Comparison of ENCODE assay signal across 31 cellular contexts in the genomic region with DNA sequence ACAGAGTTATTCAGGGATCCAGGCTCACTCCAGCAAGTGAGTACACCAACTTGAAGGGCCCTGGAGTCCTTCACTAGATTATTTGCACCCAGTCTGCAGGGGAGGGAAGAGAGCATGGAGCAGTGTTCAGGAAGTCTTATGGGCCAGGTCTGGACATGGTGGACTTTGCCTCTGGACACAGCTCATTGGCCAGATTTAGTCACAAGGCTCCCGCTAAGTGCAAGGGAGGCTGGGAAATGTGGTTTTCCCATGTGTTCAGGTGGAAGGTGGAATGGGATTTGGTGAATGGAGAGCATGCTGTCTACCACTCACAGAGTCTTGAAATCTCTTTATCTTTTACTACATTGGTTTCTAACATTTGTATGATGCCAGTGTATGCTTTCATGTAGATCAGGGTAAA.
"Had no signal": no experiment of that assay in that cellular context is flagged by ENCODE, and none has a peak within 500 bp of the region (broad histone marks: within the 10 kb centered on the region; RNA-seq: fewer than 3 reads in every experiment).

No MANE protein-coding gene starts in this region.

- H3K36me3 ChIP-seq: brain microvascular endothelial cell, esophagus squamous epithelium, gastroesophageal sphincter had no signal

- H3K4me3 Mint-ChIP-seq: activated B cell treated with CpG ODN at 0.5 μM for 24 hours; activated CD8-positive, alpha-beta T cell treated with anti-CD3 and anti-CD28 coated beads for 36 hours; activated naive CD8-positive, alpha-beta T cell; activated T-cell treated with anti-CD3 and anti-CD28 coated beads, Interleukin-2, amount 50 U/mL, for 4 hours; activated T-helper 17 cell treated with anti-CD3 and anti-CD28 coated beads, Interleukin-2, amount 50 U/mL, for 72 hours; central memory CD8-positive, alpha-beta T cell had no signal

- DNase-seq: activated B cell treated with CpG ODN at 0.5 μM for 24 hours; activated CD4-positive, alpha-beta T cell treated with anti-CD3 and anti-CD28 coated beads for 48 hours; activated CD4-positive, alpha-beta T cell treated with anti-CD3 and anti-CD28 coated beads, Interleukin-2, amount 50 U/mL, for 1 hour; activated CD4-positive, alpha-beta T cell treated with anti-CD3 and anti-CD28 coated beads, Interleukin-2, amount 50 U/mL, for 48 hours; activated CD8-positive, alpha-beta memory T cell treated with anti-CD3 and anti-CD28 coated beads for 24 hours; activated CD8-positive, alpha-beta T cell treated with anti-CD3 and anti-CD28 coated beads for 36 hours; activated effector memory CD4-positive, alpha-beta T cell treated with Interleukin-2 at 50 U/mL for 16 hours; activated gamma-delta T cell treated with Interleukin-2 at 50 U/mL for 16 hours; activated naive CD4-positive, alpha-beta T cell treated with anti-CD3 and anti-CD28 coated beads, Interleukin-2, amount 50 U/mL, for 16 hours; activated naive CD4-positive, alpha-beta T cell treated with Interleukin-2 at 50 U/mL for 16 hours; activated T-cell treated with anti-CD3 and anti-CD28 coated beads, Interleukin-2, amount 50 U/mL, for 4 hours; amniotic stem cell; anterior cingulate cortex; brain microvascular endothelial cell; cortex of kidney; dermis blood vessel endothelial cell; effector CD8-positive, alpha-beta T cell; esophagus squamous epithelium; foreskin melanocyte; T-helper 2 cell had no signal

- H3K36me3 Mint-ChIP-seq: activated naive CD8-positive, alpha-beta T cell had no signal

- FAIRE-seq: astrocyte, bronchial epithelial cell, endometrium, endothelial cell of umbilical vein had no signal

- H3K27ac ChIP-seq: brain microvascular endothelial cell, epithelial cell of prostate, esophagus squamous epithelium, gastroesophageal sphincter, VCaP had no signal

- H3K27me3 ChIP-seq: brain microvascular endothelial cell, esophagus squamous epithelium, gastroesophageal sphincter had no signal

- H3K9me3 ChIP-seq: esophagus squamous epithelium had no signal

- H3K4me3 ChIP-seq: esophagus squamous epithelium, gastroesophageal sphincter had no signal

- H3K27me3 Mint-ChIP-seq: activated CD8-positive, alpha-beta T cell treated with anti-CD3 and anti-CD28 coated beads for 36 hours had no signal

- H3K4me1 ChIP-seq: gastroesophageal sphincter had no signal

- H3K4me1 Mint-ChIP-seq: activated B cell treated with CpG ODN at 0.5 μM for 24 hours; activated T-helper 17 cell treated with anti-CD3 and anti-CD28 coated beads, Interleukin-2, amount 50 U/mL, for 72 hours; central memory CD8-positive, alpha-beta T cell had no signal

- ATAC-seq: activated CD4-positive, CD25-positive, alpha-beta regulatory T cell treated with anti-CD3 and anti-CD28 coated beads, Interleukin-2, amount 50 U/mL, for 24 hours; activated CD8-positive, alpha-beta T cell treated with anti-CD3 and anti-CD28 coated beads for 36 hours; activated T-cell treated with anti-CD3 and anti-CD28 coated beads, Interleukin-2, amount 50 U/mL, for 4 hours; activated T-helper 17 cell treated with anti-CD3 and anti-CD28 coated beads, Interleukin-2, amount 50 U/mL, for 72 hours; gastroesophageal sphincter had no signal

- H3K9me3 Mint-ChIP-seq: activated CD8-positive, alpha-beta T cell treated with anti-CD3 and anti-CD28 coated beads for 36 hours had no signal

- H3K27ac Mint-ChIP-seq: activated B cell treated with CpG ODN at 0.5 μM for 24 hours; activated CD8-positive, alpha-beta T cell treated with anti-CD3 and anti-CD28 coated beads for 36 hours; activated naive CD8-positive, alpha-beta T cell; activated T-helper 17 cell treated with anti-CD3 and anti-CD28 coated beads, Interleukin-2, amount 50 U/mL, for 72 hours had no signal
